Comparison of ENCODE assay signal across 23 cellular contexts in the genomic region with DNA sequence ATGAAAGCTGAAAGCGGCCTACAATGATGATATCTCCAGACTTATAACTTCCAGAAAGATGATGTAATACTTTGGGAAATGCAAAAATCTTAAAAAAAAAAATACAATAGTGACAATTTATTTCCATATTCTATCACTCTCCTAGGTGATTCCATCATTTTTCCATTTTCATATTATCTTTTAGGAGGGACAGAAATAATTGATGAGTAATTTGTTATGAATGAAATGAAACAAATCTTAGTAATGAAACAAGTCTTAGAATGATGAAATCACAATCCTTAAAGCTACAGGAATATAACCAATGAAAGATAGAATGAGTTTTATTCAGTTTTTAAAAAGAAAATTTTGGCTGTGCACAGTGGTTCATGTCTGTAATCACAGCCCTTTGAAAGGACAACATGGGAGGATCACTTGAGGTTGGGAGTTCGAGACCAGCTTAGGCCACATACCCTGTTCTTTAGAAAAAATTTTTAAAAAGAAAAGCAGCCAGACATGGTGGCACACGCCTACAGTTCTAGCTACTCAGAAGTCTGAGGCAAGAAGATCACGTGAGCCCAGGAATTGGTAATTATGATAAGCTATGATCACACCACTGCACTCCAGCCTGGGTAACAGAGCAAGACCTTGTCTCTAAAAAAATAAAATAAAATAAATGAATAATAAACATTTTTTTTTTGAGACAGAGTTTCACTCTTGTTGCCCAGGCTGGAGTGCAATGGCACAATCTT. TPM values are rescaled to one million over a fixed set of nuclear protein-coding genes. Genes with fewer than 3 reads are reported as not detected.
A peak's percentile ranks its signal among the peaks of the same experiment; 100 is the strongest.
DNase-seq lines count a peak whose midpoint lies in the region; ATAC-seq, FAIRE-seq and TF ChIP-seq lines count a peak whose summit lies in the region.
"Had no signal": no experiment of that assay in that cellular context is flagged by ENCODE, and none has a peak within 500 bp of the region (broad histone marks: within the 10 kb centered on the region; RNA-seq: fewer than 3 reads in every experiment).

No MANE protein-coding gene starts in this region.

- TF ChIP-seq CTCF in AG10803 (conservative IDR thresholded peaks at IDR 0.05; ENCODE audit: low read length): no peak
- no peak for TF ChIP-seq CTCF in mammary epithelial cell (conservative IDR thresholded peaks at IDR 0.05 in 1 of 2, IDR thresholded peaks at IDR 0.05 in 1 of 2; ENCODE audit: extremely low read depth in 1 of 2, insufficient read depth in 1 of 2, low read depth in 1 of 2, low read length in 2 of 2)
- TF ChIP-seq CTCF in GM13976 (IDR thresholded peaks at IDR 0.05; ENCODE audit: borderline replicate concordance, control extremely low read depth, extremely low read depth, insufficient read depth, missing control alignments): no peak

- H3K9me3 ChIP-seq in mammary epithelial cell (replicated peaks; ENCODE audit: insufficient read depth, low read length): no peaks in the 10 kb centered on the region
- H3K9me3 ChIP-seq: gastroesophageal sphincter, left lung, ovary, vagina had no signal

- H3K9ac ChIP-seq in mammary epithelial cell (ENCODE audit: insufficient read depth, low read length): no peak overlapping the region

- H3K4me3 ChIP-seq in AG10803 (ENCODE audit: low read length) (no peak overlapping the region), mammary epithelial cell (replicated peaks in 1 of 3; ENCODE audit: insufficient read depth in 1 of 3, low read depth in 2 of 3, low read length in 3 of 3) (no peak overlapping the region)
- H3K4me3 ChIP-seq: gastroesophageal sphincter, left lung, ovary, vagina had no signal

- FAIRE-seq in islet of Langerhans (lab: Jason Lieb, UNC): peak; percentile 68
- FAIRE-seq: GM12891 had no signal

- H4K20me1 ChIP-seq in mammary epithelial cell (ENCODE audit: insufficient read depth, low read length): no peaks in the 10 kb centered on the region

- H3K36me3 ChIP-seq in mammary epithelial cell (ENCODE audit: insufficient read depth, low read length): peaks cover 2% of the 10 kb centered on the region
- H3K36me3 ChIP-seq: gastroesophageal sphincter, left lung, ovary, vagina, WERI-Rb-1 had no signal

- in situ Hi-C loops in mammary epithelial cell (cut with MboI; ENCODE audit: low sequenced_read_pairs in 2 of 2) (no loop called here), GM13976 (cut with MboI; ENCODE audit: low sequenced_read_pairs, unreplicated experiment) (no loop called here)

- WGBS in mammary epithelial cell (ENCODE audit: low coverage, missing lambda C conversion rate): 73% methylated on average over 4 of the region's 4 CpGs

- no peak for ATAC-seq in GM18858 (IDR thresholded peaks at IDR 0.05; ENCODE audit: unreplicated experiment)
- ATAC-seq: gastroesophageal sphincter, left lung, sciatic nerve had no signal

- BruUV-seq in mammary epithelial cell (replicated peaks; lab: Mats Ljungman, UMichigan): no TSS peak

- no peaks in the 10 kb centered on the region for H3K27me3 ChIP-seq in mammary epithelial cell (ENCODE audit: insufficient read depth, low read length)
- H3K27me3 ChIP-seq: gastroesophageal sphincter, left lung, ovary, vagina had no signal

- CTCF ChIA-PET in mammary epithelial cell (lab: Charles Lee; ENCODE audit: low non-redundant PET): interaction anchor here (0.6 to 1.0 kb wide), 2 partner anchors 30 to 423 kb away, joined by 3 to 5 read pairs; no protein-coding TSS in a partner anchor

- dilution Hi-C loops in mammary epithelial cell (cut with HindIII; ENCODE audit: low sequenced_read_pairs): no loop called here

- H3K79me2 ChIP-seq in mammary epithelial cell (ENCODE audit: insufficient read depth, low read length): peaks cover 83% of the 10 kb centered on the region

- peak overlapping the region; percentile 18 for H3K4me2 ChIP-seq in mammary epithelial cell (ENCODE audit: insufficient read depth, low read depth, low read length)

- H3K27ac ChIP-seq in mammary epithelial cell (ENCODE audit: insufficient read depth, low read depth, low read length): peak overlapping the region; percentile 54
- H3K27ac ChIP-seq: gastroesophageal sphincter, left lung, ovary, vagina, WERI-Rb-1 had no signal

- H2AFZ ChIP-seq in mammary epithelial cell (ENCODE audit: low read depth, low read length): no peak overlapping the region

- DNase-seq in AG10803 (ENCODE audit: low read depth) (peak; percentile 26), OCI-M1 (lab: John Stamatoyannopoulos, UW) (peak; percentile 36), mammary epithelial cell (peak; percentile 24), GM13976 (ENCODE audit: low spot score) (no peak), KG1 (lab: John Stamatoyannopoulos, UW) (no peak), activated gamma-delta T cell (lab: John Stamatoyannopoulos, UW) (no peak)
- DNase-seq: activated CD4-positive, alpha-beta memory T cell treated with anti-CD3 and anti-CD28 coated beads, Interleukin-2, amount 10 ng/mL, durations not matched to agents 7 days and 5 days; activated T-cell treated with anti-CD3 and anti-CD28 coated beads, Interleukin-2, amount 50 U/mL, for 24 hours; AML-193; caudate nucleus; GDM1; GOT3; Kasumi-1; left lung; NCI-H1417 treated with DMSO at 0.1 percent for 48 hours; ovary; WERI-Rb-1 had no signal

- intact Hi-C loops in mammary epithelial cell (cut with micrococcal nuclease): loop anchor here (1.0 kb wide), 1 partner anchor 20 kb away; no protein-coding TSS in a partner anchor

- H3K4me1 ChIP-seq in mammary epithelial cell (ENCODE audit: insufficient read depth, low read length): peaks cover 4% of the 10 kb centered on the region
- H3K4me1 ChIP-seq: gastroesophageal sphincter, left lung, vagina had no signal

RNA-seq across cellular contexts. Expression of gene CLOCK, which starts 21.7 kb away (rescaled TPM):
- total RNA-seq in mammary epithelial cell: 10 to 100 TPM; 29.3 to 35.3 TPM
- 21.2 TPM for polyA plus RNA-seq in mammary epithelial cell
- 14.0 TPM for polyA minus RNA-seq in mammary epithelial cell

Comparison
In these comparisons a context has a peak if more than half of its experiments do, and no peak if none do; other contexts are left out.
1. DNase-seq: peak in AG10803 (single experiment), OCI-M1 (single experiment) and mammary epithelial cell (single experiment); none in GM13976 (single experiment), KG1 (single experiment) and activated gamma-delta T cell (single experiment).